8 cellular contexts compared by ENCODE assay signal in the genomic region with DNA sequence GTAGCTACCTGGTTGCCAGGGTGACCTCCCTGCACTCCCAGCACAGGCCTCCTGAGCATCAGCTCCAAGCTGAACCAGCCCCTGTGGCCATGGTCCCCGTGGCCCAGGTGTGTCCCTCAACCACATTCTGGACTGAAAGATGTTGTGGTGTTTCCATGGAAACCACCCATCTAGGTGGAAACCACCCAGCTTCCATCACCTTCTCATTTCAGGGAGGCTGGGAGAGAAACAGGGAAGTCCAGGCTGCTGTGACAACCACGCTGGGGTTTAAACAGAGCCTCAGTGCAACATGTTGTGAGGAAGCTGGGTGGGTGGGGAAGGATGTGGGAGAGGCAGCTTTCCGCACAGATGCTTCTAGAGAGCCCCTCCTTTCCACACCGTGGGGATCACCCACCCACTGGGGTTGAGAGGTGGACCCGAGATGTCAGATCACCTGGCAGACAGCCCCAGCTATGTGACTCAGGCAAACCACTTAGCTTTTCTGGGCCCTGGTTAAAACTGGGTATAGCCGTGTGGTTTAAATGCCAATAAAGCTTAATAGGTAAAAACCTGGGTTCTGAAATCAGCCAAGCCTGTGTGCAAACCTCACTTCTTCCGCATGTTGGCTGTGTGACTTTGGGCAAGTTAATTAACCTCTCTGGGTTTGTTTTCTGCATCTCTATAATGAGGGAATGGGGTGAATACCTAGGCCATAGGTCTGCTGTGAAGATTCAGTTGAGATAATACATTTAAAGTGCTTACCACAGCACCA. TPM values are rescaled to one million over a fixed set of nuclear protein-coding genes. Genes with fewer than 3 reads are reported as not detected.
DNase-seq lines count a peak whose midpoint lies in the region; ATAC-seq and TF ChIP-seq lines count a peak whose summit lies in the region.

No MANE protein-coding gene starts in this region.

- no peaks in the 10 kb centered on the region for H3K9me3 ChIP-seq in mammary epithelial cell (replicated peaks; ENCODE audit: insufficient read depth, low read length)
- no peaks in the 10 kb centered on the region for H3K9me3 ChIP-seq in breast epithelium

- peaks cover 87% of the 10 kb centered on the region for H3K36me3 Mint-ChIP-seq in activated T-helper 2 cell treated with anti-CD3 and anti-CD28 coated beads, Interferon-gamma antibody, Interleukin-2, Interleukin-4, amounts not matched to agents 10 μg/mL and 5 μg/mL and 100 μg/mL, durations not matched to agents 14 hours and 24 hours and 36 hours (ENCODE audit: low read depth)

- DNase-seq in mammary epithelial cell (peak; percentile 21), breast epithelium (ENCODE audit: low spot score in 2 of 2) (no peak), T1000 (lab: John Stamatoyannopoulos, UW) (no peak), NCI-H345 (lab: John Stamatoyannopoulos, UW) (no peak), epidermal melanocyte (ENCODE audit: insufficient read length, low spot score) (no peak)
- peak; percentile 37 for DNase-seq in activated T-helper 2 cell treated with anti-CD3 and anti-CD28 coated beads, Interferon-gamma antibody, Interleukin-2, Interleukin-4, amounts not matched to agents 10 μg/mL and 5 μg/mL and 100 μg/mL, durations not matched to agents 14 hours and 24 hours and 36 hours (ENCODE audit: low spot score)
- DNase-seq in stimulated activated CD4-positive, alpha-beta T cell treated with anti-CD3 and anti-CD28 coated beads, Interleukin-2, amount 100 ng/mL, for 24 hours, result peak; percentile 63 to 64

- peak overlapping the region; percentile 67 for H3K27ac Mint-ChIP-seq in activated T-helper 2 cell treated with anti-CD3 and anti-CD28 coated beads, Interferon-gamma antibody, Interleukin-2, Interleukin-4, amounts not matched to agents 10 μg/mL and 5 μg/mL and 100 μg/mL, durations not matched to agents 14 hours and 24 hours and 36 hours

- no peak overlapping the region for H3K9ac ChIP-seq in mammary epithelial cell (ENCODE audit: insufficient read depth, low read length)

- peaks cover 2% of the 10 kb centered on the region for H3K36me3 ChIP-seq in mammary epithelial cell (ENCODE audit: insufficient read depth, low read length)
- H3K36me3 ChIP-seq in breast epithelium, result no peaks in the 10 kb centered on the region

- intact Hi-C loops in mammary epithelial cell (cut with micrococcal nuclease), result loop anchor here (10.0 kb wide), 1 partner anchor 327 kb away; no protein-coding TSS in a partner anchor
- intact Hi-C loops in breast epithelium (cut with DNase I; ENCODE audit: low total_unique reads), result no loop called here
- intact Hi-C loops in activated T-helper 2 cell treated with anti-CD3 and anti-CD28 coated beads, Interferon-gamma antibody, Interleukin-2, Interleukin-4, amounts not matched to agents 10 μg/mL and 5 μg/mL and 100 μg/mL, durations not matched to agents 14 hours and 24 hours and 36 hours (cut with micrococcal nuclease), result no loop called here

- no peak overlapping the region for H2AFZ ChIP-seq in mammary epithelial cell (ENCODE audit: low read depth, low read length)

- H3K4me2 ChIP-seq in mammary epithelial cell (ENCODE audit: insufficient read depth, low read depth, low read length), result no peak overlapping the region

- H4K20me1 ChIP-seq in mammary epithelial cell (ENCODE audit: insufficient read depth, low read length), result no peaks in the 10 kb centered on the region

- no peak overlapping the region for H3K27ac ChIP-seq in mammary epithelial cell (ENCODE audit: insufficient read depth, low read depth, low read length)
- H3K27ac ChIP-seq in breast epithelium, result no peak overlapping the region

- no peak for TF ChIP-seq CTCF in mammary epithelial cell (conservative IDR thresholded peaks at IDR 0.05 in 1 of 2, IDR thresholded peaks at IDR 0.05 in 1 of 2; ENCODE audit: extremely low read depth in 1 of 2, insufficient read depth in 1 of 2, low read depth in 1 of 2, low read length in 2 of 2)
- TF ChIP-seq CTCF in breast epithelium (IDR thresholded peaks at IDR 0.05), result no peak

- H3K4me3 Mint-ChIP-seq in activated T-helper 2 cell treated with anti-CD3 and anti-CD28 coated beads, Interferon-gamma antibody, Interleukin-2, Interleukin-4, amounts not matched to agents 10 μg/mL and 5 μg/mL and 100 μg/mL, durations not matched to agents 14 hours and 24 hours and 36 hours (ENCODE audit: low read depth), result no peak overlapping the region

- H3K27me3 Mint-ChIP-seq in activated T-helper 2 cell treated with anti-CD3 and anti-CD28 coated beads, Interferon-gamma antibody, Interleukin-2, Interleukin-4, amounts not matched to agents 10 μg/mL and 5 μg/mL and 100 μg/mL, durations not matched to agents 14 hours and 24 hours and 36 hours (ENCODE audit: low read depth), result no peaks in the 10 kb centered on the region

- H3K4me3 ChIP-seq in mammary epithelial cell (replicated peaks in 1 of 3; ENCODE audit: insufficient read depth in 1 of 3, low read depth in 2 of 3, low read length in 3 of 3) (no peak overlapping the region), breast epithelium (no peak overlapping the region)

- no peaks in the 10 kb centered on the region for H3K9me3 Mint-ChIP-seq in activated T-helper 2 cell treated with anti-CD3 and anti-CD28 coated beads, Interferon-gamma antibody, Interleukin-2, Interleukin-4, amounts not matched to agents 10 μg/mL and 5 μg/mL and 100 μg/mL, durations not matched to agents 14 hours and 24 hours and 36 hours

- 70% methylated on average over 6 of the region's 7 CpGs for WGBS in mammary epithelial cell (ENCODE audit: low coverage, missing lambda C conversion rate)

- peak; percentile 34 for ATAC-seq in HG03565 (IDR thresholded peaks at IDR 0.05; ENCODE audit: unreplicated experiment)

- H3K4me1 ChIP-seq in mammary epithelial cell (ENCODE audit: insufficient read depth, low read length), result no peaks in the 10 kb centered on the region
- H3K4me1 ChIP-seq in breast epithelium, result no peaks in the 10 kb centered on the region

- TF ChIP-seq POLR2A in breast epithelium (IDR thresholded peaks at IDR 0.05), result no peak

- H3K27me3 ChIP-seq in mammary epithelial cell (ENCODE audit: insufficient read depth, low read length), result no peaks in the 10 kb centered on the region
- no peaks in the 10 kb centered on the region for H3K27me3 ChIP-seq in breast epithelium

- no TSS peak for BruUV-seq in mammary epithelial cell (replicated peaks; lab: Mats Ljungman, UMichigan)

- H3K79me2 ChIP-seq in mammary epithelial cell (ENCODE audit: insufficient read depth, low read length), result no peaks in the 10 kb centered on the region

- in situ Hi-C loops in mammary epithelial cell (cut with MboI; ENCODE audit: low sequenced_read_pairs in 2 of 2), result loop anchor here (5.0 to 10.0 kb wide), 2 partner anchors 50 to 303 kb away; no protein-coding TSS in a partner anchor

- dilution Hi-C loops in mammary epithelial cell (cut with HindIII; ENCODE audit: low sequenced_read_pairs), result no loop called here

- CTCF ChIA-PET in mammary epithelial cell (lab: Charles Lee; ENCODE audit: low non-redundant PET), result no interaction called here

- peaks cover 68% of the 10 kb centered on the region for H3K4me1 Mint-ChIP-seq in activated T-helper 2 cell treated with anti-CD3 and anti-CD28 coated beads, Interferon-gamma antibody, Interleukin-2, Interleukin-4, amounts not matched to agents 10 μg/mL and 5 μg/mL and 100 μg/mL, durations not matched to agents 14 hours and 24 hours and 36 hours (ENCODE audit: low read depth)

RNA-seq across cellular contexts. Expression of gene CD82, which starts 46.4 kb away (rescaled TPM):
- 100 to 1,000 TPM in 1 of 2 donors, 10 to 100 TPM in 1; 38.8 to 309 TPM for total RNA-seq in mammary epithelial cell
- polyA plus RNA-seq in mammary epithelial cell, result 232 TPM
- polyA minus RNA-seq in mammary epithelial cell, result 109 TPM
- 10 to 100 TPM; 12.0 to 40.4 (median 38.0) TPM for total RNA-seq in breast epithelium
- total RNA-seq in activated T-helper 2 cell treated with anti-CD3 and anti-CD28 coated beads, Interferon-gamma antibody, Interleukin-2, Interleukin-4, amounts not matched to agents 10 μg/mL and 5 μg/mL and 100 μg/mL, durations not matched to agents 14 hours and 24 hours and 36 hours, result 397 and 425 TPM in 2 replicates

Comparison
In these comparisons a context has a peak if more than half of its experiments do, and no peak if none do; other contexts are left out.
1. DNase-seq: peak in mammary epithelial cell (single experiment), activated T-helper 2 cell treated with anti-CD3 and anti-CD28 coated beads, Interferon-gamma antibody, Interleukin-2, Interleukin-4, amounts not matched to agents 10 μg/mL and 5 μg/mL and 100 μg/mL, durations not matched to agents 14 hours and 24 hours and 36 hours (single experiment) and stimulated activated CD4-positive, alpha-beta T cell treated with anti-CD3 and anti-CD28 coated beads, Interleukin-2, amount 100 ng/mL, for 24 hours (2 of 2); none in breast epithelium (0 of 2), T1000 (single experiment), NCI-H345 (single experiment) and epidermal melanocyte (single experiment).